39 cellular contexts compared by ENCODE assay signal in the genomic region with DNA sequence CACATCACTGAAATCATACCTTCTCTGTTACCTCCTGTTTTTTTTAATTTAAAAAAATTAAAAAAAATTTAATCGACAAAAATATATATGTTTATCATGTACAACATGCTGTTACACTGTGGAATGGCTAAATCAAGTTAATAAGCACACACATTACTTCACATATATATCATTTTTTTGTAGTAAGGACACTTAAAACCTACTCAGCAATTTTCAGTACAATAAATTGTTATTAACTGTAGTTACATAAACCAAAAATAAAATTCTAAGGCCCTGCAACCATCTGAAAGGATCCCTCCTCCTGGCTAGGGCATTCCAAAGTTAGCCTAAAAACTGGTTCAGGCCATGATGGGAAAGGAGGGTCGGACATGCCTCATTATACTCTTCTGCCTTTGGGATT.
"Had no signal": no experiment of that assay in that cellular context is flagged by ENCODE, and none has a peak within 500 bp of the region (broad histone marks: within the 10 kb centered on the region; RNA-seq: fewer than 3 reads in every experiment).

No MANE protein-coding gene starts in this region.

- H3K4me1 ChIP-seq: ascending aorta, breast epithelium had no signal

- H3K36me3 Mint-ChIP-seq: activated naive CD4-positive, alpha-beta T cell treated with anti-CD3 and anti-CD28 coated beads, Interleukin-2, amount 10 ng/mL, durations not matched to agents 7 days and 5 days; activated naive CD4-positive, alpha-beta T cell treated with anti-CD3 and anti-CD28 coated beads, Interleukin-2, amount 50 U/mL, for 24 hours; activated naive CD4-positive, alpha-beta T cell treated with anti-CD3 and anti-CD28 coated beads, Interleukin-2, amount 50 U/mL, for 72 hours; activated naive CD8-positive, alpha-beta T cell; activated naive CD8-positive, alpha-beta T cell treated with anti-CD3 and anti-CD28 coated beads for 36 hours; activated naive CD8-positive, alpha-beta T cell treated with anti-CD3 and anti-CD28 coated beads, Interleukin-2, amount 10 ng/mL, durations not matched to agents 7 days and 5 days had no signal

- H3K27me3 ChIP-seq: adrenal gland, ascending aorta, body of pancreas, brain microvascular endothelial cell, breast epithelium, cardiac muscle cell had no signal

- DNase-seq: activated effector memory CD4-positive, alpha-beta T cell treated with anti-CD3 and anti-CD28 coated beads, Interleukin-2, amount 50 U/mL, for 16 hours; activated effector memory CD4-positive, alpha-beta T cell treated with Interleukin-2 at 50 U/mL for 16 hours; activated gamma-delta T cell; activated gamma-delta T cell treated with Interleukin-2 at 50 U/mL for 16 hours; activated naive CD4-positive, alpha-beta T cell; activated naive CD4-positive, alpha-beta T cell treated with anti-CD3 and anti-CD28 coated beads for 36 hours; activated naive CD4-positive, alpha-beta T cell treated with anti-CD3 and anti-CD28 coated beads, Interleukin-2, amount 10 ng/mL, durations not matched to agents 7 days and 5 days; activated naive CD4-positive, alpha-beta T cell treated with anti-CD3 and anti-CD28 coated beads, Interleukin-2, amount 50 U/mL, for 16 hours; activated naive CD4-positive, alpha-beta T cell treated with Interleukin-2 at 50 U/mL for 16 hours; activated naive CD8-positive, alpha-beta T cell treated with anti-CD3 and anti-CD28 coated beads for 36 hours; activated naive CD8-positive, alpha-beta T cell treated with anti-CD3 and anti-CD28 coated beads, Interleukin-2, amount 10 ng/mL, durations not matched to agents 7 days and 5 days; activated naive CD8-positive, alpha-beta T cell treated with anti-CD3 and anti-CD28 coated beads, Interleukin-2, amount 50 U/mL, for 24 hours; activated T-cell treated with anti-CD3 and anti-CD28 coated beads, Interleukin-2, amount 50 U/mL, for 4 hours; activated T-cell treated with anti-CD3 and anti-CD28 coated beads, Interleukin-2, amount 50 U/mL, for 48 hours; activated T-cell treated with anti-CD3 and anti-CD28 coated beads, Interleukin-2, amount 50 U/mL, for 72 hours; adrenal gland; amniotic stem cell; amygdala; anterior cingulate cortex; aorta; body of pancreas; brain microvascular endothelial cell; caudate nucleus; central memory CD4-positive, alpha-beta T cell; cerebellar nuclear complex had no signal

- H3K27ac Mint-ChIP-seq: activated naive CD4-positive, alpha-beta T cell treated with anti-CD3 and anti-CD28 coated beads for 36 hours; activated naive CD4-positive, alpha-beta T cell treated with anti-CD3 and anti-CD28 coated beads, Interleukin-2, amount 10 ng/mL, durations not matched to agents 7 days and 5 days; activated naive CD4-positive, alpha-beta T cell treated with anti-CD3 and anti-CD28 coated beads, Interleukin-2, amount 50 U/mL, for 24 hours; activated naive CD4-positive, alpha-beta T cell treated with anti-CD3 and anti-CD28 coated beads, Interleukin-2, amount 50 U/mL, for 72 hours; activated naive CD8-positive, alpha-beta T cell; activated naive CD8-positive, alpha-beta T cell treated with anti-CD3 and anti-CD28 coated beads for 36 hours; activated naive CD8-positive, alpha-beta T cell treated with anti-CD3 and anti-CD28 coated beads, Interleukin-2, amount 10 ng/mL, durations not matched to agents 7 days and 5 days; activated naive CD8-positive, alpha-beta T cell treated with anti-CD3 and anti-CD28 coated beads, Interleukin-2, amount 50 U/mL, for 24 hours; activated T-cell treated with anti-CD3 and anti-CD28 coated beads, Interleukin-2, amount 50 U/mL, for 72 hours; activated T-helper 1 cell treated with anti-CD3 and anti-CD28 coated beads, Interleukin-12 subunit alpha, Interleukin-12 subunit beta, Interleukin-2, Interleukin-4 antibody, amounts not matched to agents 30 ng/mL and 10 ng/mL and 1 ng/mL, durations not matched to agents 14 hours and 24 hours and 36 hours; activated T-helper 17 cell treated with anti-CD3 and anti-CD28 coated beads, Interleukin-2, amount 50 U/mL, for 72 hours; activated T-helper 2 cell treated with anti-CD3 and anti-CD28 coated beads, Interferon-gamma antibody, Interleukin-2, Interleukin-4, amounts not matched to agents 10 μg/mL and 5 μg/mL and 100 μg/mL, durations not matched to agents 14 hours and 24 hours and 36 hours; brain had no signal

- H3K4me3 Mint-ChIP-seq: activated naive CD4-positive, alpha-beta T cell treated with anti-CD3 and anti-CD28 coated beads for 36 hours; activated naive CD4-positive, alpha-beta T cell treated with anti-CD3 and anti-CD28 coated beads, Interleukin-2, amount 10 ng/mL, durations not matched to agents 7 days and 5 days; activated naive CD4-positive, alpha-beta T cell treated with anti-CD3 and anti-CD28 coated beads, Interleukin-2, amount 50 U/mL, for 24 hours; activated naive CD8-positive, alpha-beta T cell; activated naive CD8-positive, alpha-beta T cell treated with anti-CD3 and anti-CD28 coated beads for 36 hours; activated naive CD8-positive, alpha-beta T cell treated with anti-CD3 and anti-CD28 coated beads, Interleukin-2, amount 10 ng/mL, durations not matched to agents 7 days and 5 days; activated naive CD8-positive, alpha-beta T cell treated with anti-CD3 and anti-CD28 coated beads, Interleukin-2, amount 50 U/mL, for 24 hours; activated T-cell treated with anti-CD3 and anti-CD28 coated beads, Interleukin-2, amount 50 U/mL, for 4 hours; activated T-cell treated with anti-CD3 and anti-CD28 coated beads, Interleukin-2, amount 50 U/mL, for 72 hours; activated T-helper 1 cell treated with anti-CD3 and anti-CD28 coated beads, Interleukin-12 subunit alpha, Interleukin-12 subunit beta, Interleukin-2, Interleukin-4 antibody, amounts not matched to agents 30 ng/mL and 10 ng/mL and 1 ng/mL, durations not matched to agents 14 hours and 24 hours and 36 hours; activated T-helper 17 cell treated with anti-CD3 and anti-CD28 coated beads, Interleukin-2, amount 50 U/mL, for 72 hours; brain; central memory CD8-positive, alpha-beta T cell had no signal

- ATAC-seq: activated naive CD4-positive, alpha-beta T cell treated with anti-CD3 and anti-CD28 coated beads, Interleukin-2, amount 50 U/mL, for 72 hours; activated naive CD8-positive, alpha-beta T cell treated with anti-CD3 and anti-CD28 coated beads, Interleukin-2, amount 50 U/mL, for 24 hours; activated T-cell treated with anti-CD3 and anti-CD28 coated beads, Interleukin-2, amount 50 U/mL, for 4 hours; activated T-cell treated with anti-CD3 and anti-CD28 coated beads, Interleukin-2, amount 50 U/mL, for 72 hours; activated T-helper 17 cell treated with anti-CD3 and anti-CD28 coated beads, Interleukin-2, amount 50 U/mL, for 72 hours; body of pancreas had no signal

- H3K9me3 ChIP-seq: adrenal gland, ascending aorta, body of pancreas, breast epithelium had no signal

- FAIRE-seq: astrocyte, bronchial epithelial cell, colon had no signal

- H3K27me3 Mint-ChIP-seq: activated naive CD4-positive, alpha-beta T cell treated with anti-CD3 and anti-CD28 coated beads, Interleukin-2, amount 10 ng/mL, durations not matched to agents 7 days and 5 days; activated naive CD4-positive, alpha-beta T cell treated with anti-CD3 and anti-CD28 coated beads, Interleukin-2, amount 50 U/mL, for 24 hours; activated naive CD8-positive, alpha-beta T cell treated with anti-CD3 and anti-CD28 coated beads for 36 hours; activated naive CD8-positive, alpha-beta T cell treated with anti-CD3 and anti-CD28 coated beads, Interleukin-2, amount 10 ng/mL, durations not matched to agents 7 days and 5 days; activated naive CD8-positive, alpha-beta T cell treated with anti-CD3 and anti-CD28 coated beads, Interleukin-2, amount 50 U/mL, for 24 hours; central memory CD8-positive, alpha-beta T cell had no signal

- H3K4me1 Mint-ChIP-seq: activated naive CD4-positive, alpha-beta T cell treated with anti-CD3 and anti-CD28 coated beads, Interleukin-2, amount 50 U/mL, for 24 hours; activated naive CD8-positive, alpha-beta T cell treated with anti-CD3 and anti-CD28 coated beads for 36 hours; activated naive CD8-positive, alpha-beta T cell treated with anti-CD3 and anti-CD28 coated beads, Interleukin-2, amount 10 ng/mL, durations not matched to agents 7 days and 5 days; activated naive CD8-positive, alpha-beta T cell treated with anti-CD3 and anti-CD28 coated beads, Interleukin-2, amount 50 U/mL, for 24 hours; activated T-helper 17 cell treated with anti-CD3 and anti-CD28 coated beads, Interleukin-2, amount 50 U/mL, for 72 hours; brain; central memory CD8-positive, alpha-beta T cell had no signal

- H3K9me3 Mint-ChIP-seq: activated naive CD4-positive, alpha-beta T cell treated with anti-CD3 and anti-CD28 coated beads for 36 hours; activated naive CD4-positive, alpha-beta T cell treated with anti-CD3 and anti-CD28 coated beads, Interleukin-2, amount 10 ng/mL, durations not matched to agents 7 days and 5 days; activated naive CD4-positive, alpha-beta T cell treated with anti-CD3 and anti-CD28 coated beads, Interleukin-2, amount 50 U/mL, for 24 hours; activated naive CD4-positive, alpha-beta T cell treated with anti-CD3 and anti-CD28 coated beads, Interleukin-2, amount 50 U/mL, for 72 hours; activated naive CD8-positive, alpha-beta T cell treated with anti-CD3 and anti-CD28 coated beads for 36 hours; activated naive CD8-positive, alpha-beta T cell treated with anti-CD3 and anti-CD28 coated beads, Interleukin-2, amount 10 ng/mL, durations not matched to agents 7 days and 5 days; activated naive CD8-positive, alpha-beta T cell treated with anti-CD3 and anti-CD28 coated beads, Interleukin-2, amount 50 U/mL, for 24 hours; activated T-cell treated with anti-CD3 and anti-CD28 coated beads, Interleukin-2, amount 50 U/mL, for 4 hours; activated T-cell treated with anti-CD3 and anti-CD28 coated beads, Interleukin-2, amount 50 U/mL, for 72 hours; activated T-helper 1 cell treated with anti-CD3 and anti-CD28 coated beads, Interleukin-12 subunit alpha, Interleukin-12 subunit beta, Interleukin-2, Interleukin-4 antibody, amounts not matched to agents 30 ng/mL and 10 ng/mL and 1 ng/mL, durations not matched to agents 14 hours and 24 hours and 36 hours; activated T-helper 17 cell treated with anti-CD3 and anti-CD28 coated beads, Interleukin-2, amount 50 U/mL, for 72 hours; activated T-helper 2 cell treated with anti-CD3 and anti-CD28 coated beads, Interferon-gamma antibody, Interleukin-2, Interleukin-4, amounts not matched to agents 10 μg/mL and 5 μg/mL and 100 μg/mL, durations not matched to agents 14 hours and 24 hours and 36 hours; brain; central memory CD8-positive, alpha-beta T cell had no signal

- H3K27ac ChIP-seq: adrenal gland, ascending aorta, body of pancreas, brain microvascular endothelial cell, breast epithelium, cardiac muscle cell had no signal

- H3K4me3 ChIP-seq: adrenal gland, ascending aorta, body of pancreas, breast epithelium, cardiac muscle cell had no signal

- H3K36me3 ChIP-seq: adrenal gland, brain microvascular endothelial cell, breast epithelium, cardiac muscle cell had no signal
